In the genomic region with DNA sequence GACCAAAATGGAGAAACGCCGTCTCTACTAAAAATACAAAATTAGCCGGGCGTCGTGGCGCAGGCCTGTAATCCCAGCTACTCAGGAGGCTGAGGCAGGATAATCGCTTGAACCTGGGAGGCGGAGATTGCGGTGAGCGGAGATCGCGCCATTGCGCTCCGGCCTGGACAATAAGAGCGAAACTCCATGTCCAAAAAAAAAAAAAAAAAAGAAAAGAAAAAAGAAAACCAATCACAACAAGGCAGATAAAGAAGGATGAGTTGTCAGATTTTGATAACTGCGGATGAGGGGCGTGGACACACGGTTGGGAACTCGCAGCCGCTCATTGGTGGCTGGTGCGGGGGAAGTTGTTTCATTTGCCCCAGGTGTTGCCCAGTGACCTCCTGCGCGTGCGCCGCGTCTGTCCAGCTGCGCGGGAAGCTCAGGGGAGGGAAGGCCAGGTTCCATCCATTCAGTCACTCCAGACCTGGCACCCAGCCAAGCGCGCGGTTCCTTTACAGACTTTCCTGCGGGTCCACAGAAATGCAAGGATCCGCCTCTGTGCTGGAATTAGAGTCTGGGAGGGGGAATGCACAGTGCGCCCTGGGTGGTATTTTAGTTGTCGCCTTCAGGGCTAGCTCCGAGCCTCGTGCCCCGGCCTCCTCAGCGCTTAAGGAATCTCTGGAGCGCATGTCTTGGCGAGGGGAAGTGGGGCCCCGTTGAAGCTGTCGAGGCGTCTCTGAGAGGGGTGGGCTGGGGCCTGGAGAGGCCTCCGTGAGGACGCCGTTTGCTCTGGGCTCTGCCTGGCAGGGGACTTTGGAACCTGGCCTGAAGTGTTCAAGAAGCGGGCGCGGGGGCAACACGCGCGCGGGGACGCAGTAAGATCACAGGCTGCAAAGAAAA, we compare ENCODE assay signal across 8 cellular contexts. TPM values are rescaled to one million over a fixed set of nuclear protein-coding genes. Genes with fewer than 3 reads are reported as not detected.
DNase-seq lines count a peak whose midpoint lies in the region; ATAC-seq, FAIRE-seq and TF ChIP-seq lines count a peak whose summit lies in the region.

No MANE protein-coding gene starts in this region.

- no peaks in the 10 kb centered on the region for H4K20me1 ChIP-seq in GM12878 (ENCODE audit: control insufficient read depth, insufficient read depth)

- no peaks in the 10 kb centered on the region; a peak in 2 of 4 replicates for H3K36me3 ChIP-seq in GM12878 (ENCODE audit: control insufficient read depth in 2 of 2, insufficient read depth in 2 of 2, low read length in 1 of 2)
- H3K36me3 ChIP-seq in iPS-18a (ENCODE audit: control insufficient read depth, low read depth, low read length) = no peaks in the 10 kb centered on the region
- H3K36me3 ChIP-seq in skeletal muscle satellite cell (ENCODE audit: insufficient read depth, low read length) = peaks cover 5% of the 10 kb centered on the region

- SMC1A ChIA-PET in GM12878 (lab: Charles Lee; ENCODE audit: uncharacterized antibody, unreplicated experiment) = interaction anchor here (0.8 to 1.9 kb wide), 4 partner anchors 12 to 115 kb away, joined by 3 to 6 read pairs (median 3); a partner anchor contains a TSS

- intact Hi-C loops in GM12878 (cut with micrococcal nuclease; ENCODE audit: unreplicated experiment) = no loop called here

- H3K9me3 ChIP-seq in GM12878 (replicated peaks; ENCODE audit: control insufficient read depth, insufficient read depth, low read length) = no peaks in the 10 kb centered on the region
- no peaks in the 10 kb centered on the region for H3K9me3 ChIP-seq in iPS-18a (ENCODE audit: control insufficient read depth, low read depth, low read length)
- no peaks in the 10 kb centered on the region for H3K9me3 ChIP-seq in skeletal muscle satellite cell (replicated peaks; ENCODE audit: low read length)

- no peak for FAIRE-seq in GM12878 (lab: Jason Lieb, UNC)

- DNase-seq in GF-D8 (lab: John Stamatoyannopoulos, UW) (peak; percentile 38), HT-29 (ENCODE audit: low spot score) (peak; percentile 96), RKO (ENCODE audit: low spot score) (peak; percentile 36), GM12878 (ENCODE audit: low read depth, low spot score) (no peak)

- TF ChIP-seq EP300 in GM12878 (IDR thresholded peaks at IDR 0.05; ENCODE audit: borderline replicate concordance in 1 of 2, control insufficient read depth in 1 of 2, low read depth in 2 of 2, low read length in 2 of 2) = no peak

- H3K9ac ChIP-seq in GM12878 (ENCODE audit: control insufficient read depth, insufficient read depth, low read length) (peak overlapping the region; percentile 45), iPS-18a (ENCODE audit: low read length) (peak overlapping the region; percentile 66), skeletal muscle satellite cell (ENCODE audit: low read depth, low read length) (peak overlapping the region; percentile 65)

- no TSS peak for BruUV-seq in GM12878 (replicated peaks; lab: Mats Ljungman, UMichigan)

- in situ Hi-C loops in GM12878 (cut with MboI) = no loop called here

- H3K4me3 ChIP-seq in GM12878 = peak overlapping the region; percentile 78
- peak overlapping the region; percentile 74 for H3K4me3 ChIP-seq in iPS-18a (ENCODE audit: low read length)
- H3K4me3 ChIP-seq in skeletal muscle satellite cell (ENCODE audit: low read length) = peak overlapping the region; percentile 78

- ATAC-seq in GM12878 (peak; percentile 7; the same call in 2 of the 3 replicates), GM21529 (IDR thresholded peaks at IDR 0.05; ENCODE audit: unreplicated experiment) (no peak), HG02571 (IDR thresholded peaks at IDR 0.05; ENCODE audit: unreplicated experiment) (no peak)

- RAD21 ChIA-PET in GM12878 (lab: Charles Lee; ENCODE audit: unreplicated experiment) = interaction anchor here (0.6 to 1.4 kb wide), 4 partner anchors 9 to 174 kb away, joined by 3 to 4 read pairs (median 4); no protein-coding TSS in a partner anchor

- no peak for TF ChIP-seq CTCF in GM12878 (IDR thresholded peaks at IDR 0.05 in 2 of 3, conservative IDR thresholded peaks at IDR 0.05 in 1 of 3; ENCODE audit: control insufficient read depth in 2 of 3, extremely low read depth in 1 of 3, insufficient read depth in 1 of 3, low read depth in 3 of 3, low read length in 3 of 3)

- CTCF ChIA-PET in GM12878 (lab: Yijun Ruan, JAX) = interaction anchor here (0.9 to 1.7 kb wide), 4 partner anchors 20 to 194 kb away, joined by 3 to 4 read pairs (median 3); a partner anchor contains a TSS

- H3K4me2 ChIP-seq in GM12878 (ENCODE audit: control insufficient read depth, insufficient read depth) = peak overlapping the region; percentile 85
- peak overlapping the region; percentile 99 for H3K4me2 ChIP-seq in skeletal muscle satellite cell (ENCODE audit: low read length)

- POLR2A ChIA-PET in GM12878 (lab: Charles Lee) = interaction anchor here (0.6 to 2.9 kb wide), 4 partner anchors 11 to 108 kb away, joined by 3 to 13 read pairs (median 4); a partner anchor contains a TSS

- peaks cover 13% of the 10 kb centered on the region; the same call in 1 of the 2 replicates for H3K4me1 ChIP-seq in GM12878 (ENCODE audit: control insufficient read depth, insufficient read depth, low read length)
- H3K4me1 ChIP-seq in iPS-18a (ENCODE audit: control insufficient read depth, low read depth, low read length) = peaks cover 13% of the 10 kb centered on the region
- peaks cover 46% of the 10 kb centered on the region for H3K4me1 ChIP-seq in skeletal muscle satellite cell (ENCODE audit: control insufficient read depth, insufficient read depth, low read length)

- H3K27ac ChIP-seq in GM12878 (ENCODE audit: control insufficient read depth, insufficient read depth) (peak overlapping the region; percentile 38), iPS-18a (ENCODE audit: low read length) (no peak overlapping the region)

- no peaks in the 10 kb centered on the region for H3K79me2 ChIP-seq in GM12878 (ENCODE audit: control insufficient read depth, insufficient read depth, low read length)

- H2AFZ ChIP-seq in GM12878 (ENCODE audit: control insufficient read depth, low read depth, low read length) = peak overlapping the region; percentile 81

- no peak for TF ChIP-seq POLR2A in GM12878 (IDR thresholded peaks at IDR 0.05; ENCODE audit: low read depth, low read length)

- H3K27me3 ChIP-seq in GM12878 (replicated peaks in 1 of 2; ENCODE audit: control insufficient read depth in 2 of 2, insufficient read depth in 2 of 2, low read length in 1 of 2) (no peaks in the 10 kb centered on the region), iPS-18a (ENCODE audit: control insufficient read depth, insufficient read depth, low read length) (peaks cover 19% of the 10 kb centered on the region), skeletal muscle satellite cell (ENCODE audit: control insufficient read depth, insufficient read depth, low read length) (peaks cover 4% of the 10 kb centered on the region)

- 15% methylated on average over 46 of the region's 55 CpGs for WGBS in GM12878 (ENCODE audit: insufficient coverage, insufficient replicate concordance, low lambda C conversion rate, missing lambda C conversion rate)

- no peak for TF ChIP-seq RAD21 in GM12878 (IDR thresholded peaks at IDR 0.05; ENCODE audit: insufficient read depth, low read depth, low read length)

RNA-seq across cellular contexts. Expression of a gene that starts 0.7 kb away (rescaled TPM):
- total RNA-seq in HT-29 (2014; rRNA removed; shearing (Covaris generic)) = 327 and 329 TPM in 2 replicates
- total RNA-seq in GM12878 (2013; cell fraction: nucleolus; rRNA removed) = 8.3 and 9.9 TPM in 2 replicates
- total RNA-seq in GM12878 (2014; rRNA removed) = 67.0 and 69.5 TPM in 2 replicates
- total RNA-seq in GM12878 (2014; rRNA removed; fragmentation: Illumina TruSeq; extraction: Trizol) = 22.9 and 23.9 TPM in 2 replicates
- 43.9 and 45.3 TPM in 2 replicates for total RNA-seq in GM12878 (2021)
- 10.2 TPM for polyA plus RNA-seq in GM12878 (2011; ENCODE audit: low read depth)
- 7.1 and 14.8 TPM in 2 replicates for polyA plus RNA-seq in GM12878 (2011; rRNA removed)
- polyA plus RNA-seq in GM12878 (2011; cell fraction: cytosol; rRNA removed) = 37.5 and 44.6 TPM in 2 replicates
- 16.1 and 23.2 TPM in 2 replicates for polyA plus RNA-seq in GM12878 (2011; cell fraction: nucleus; rRNA removed)
- 34.4 and 37.9 TPM in 2 replicates for polyA plus RNA-seq in GM12878 (2012)
- 3.3 and 16.9 TPM in 2 replicates for polyA plus RNA-seq in GM12878 (2014; fragmentation: Illumina TruSeq; extraction: Trizol)
- polyA plus RNA-seq in GM12878 (2014; fragmentation: Nextera tagmentation; extraction: Ambion mirVana) = 10 to 100 TPM; 10.5 to 25.4 TPM
- 88.2 and 94.0 TPM in 2 replicates for polyA plus RNA-seq in GM12878 (2014; rRNA removed)
- polyA plus RNA-seq in GM12878 (2016; fragmentation: Nextera tagmentation; extraction: Ambion mirVana) = 10 to 100 TPM; 68.0 to 77.3 TPM
- 4.8 and 9.0 TPM in 2 replicates for polyA minus RNA-seq in GM12878 (2011; rRNA and poly(A)+ RNA removed)
- 6.5 and 11.1 TPM in 2 replicates for polyA minus RNA-seq in GM12878 (2011; cell fraction: cytosol; rRNA and poly(A)+ RNA removed)
- polyA minus RNA-seq in GM12878 (2011; cell fraction: nucleus; rRNA and poly(A)+ RNA removed) = 6.6 and 7.7 TPM in 2 replicates
- total RNA-seq in skeletal muscle satellite cell (2012; rRNA removed) = 0.22 and 0.25 TPM in 2 replicates

RNA-seq across cellular contexts. Expression of a gene that starts 6.6 kb away (rescaled TPM):
- total RNA-seq in HT-29 (2014; rRNA removed; shearing (Covaris generic)) = 8.4 and 12.0 TPM in 2 replicates
- total RNA-seq in GM12878 (2013; cell fraction: nucleolus; rRNA removed) = 0.96 and 1.4 TPM in 2 replicates
- total RNA-seq in GM12878 (2014; rRNA removed) (0.44 and 0.68 TPM in 2 replicates), GM12878 (2014; rRNA removed; fragmentation: Illumina TruSeq; extraction: Trizol) (0.37 and 0.54 TPM in 2 replicates), GM12878 (2021) (0.24 and 0.56 TPM in 2 replicates)
- 0.76 TPM for polyA plus RNA-seq in GM12878 (2011; ENCODE audit: low read depth)
- polyA plus RNA-seq in GM12878 (2011; rRNA removed) (0.07 and 0.11 TPM in 2 replicates), GM12878 (2014; fragmentation: Illumina TruSeq; extraction: Trizol) (0.25 TPM in 1 of 2 replicates, not detected in the other), GM12878 (2014; fragmentation: Nextera tagmentation; extraction: Ambion mirVana) (under 1 TPM in 1 of 2 experiments, not detected in 1; 0.06 TPM), GM12878 (2014; rRNA removed) (0.18 and 0.28 TPM in 2 replicates), GM12878 (2016; fragmentation: Nextera tagmentation; extraction: Ambion mirVana) (under 1 TPM; 0.40 to 0.50 TPM)
- polyA plus RNA-seq in GM12878 (2011; cell fraction: cytosol; rRNA removed) = 0.04 and 0.12 TPM in 2 replicates
- 0.35 and 0.51 TPM in 2 replicates for polyA plus RNA-seq in GM12878 (2011; cell fraction: nucleus; rRNA removed)
- polyA plus RNA-seq in GM12878 (2012) = 1.00 and 1.4 TPM in 2 replicates
- polyA minus RNA-seq in GM12878 (2011; rRNA and poly(A)+ RNA removed) = 0.22 and 0.26 TPM in 2 replicates
- not detected in 2 replicates for polyA minus RNA-seq in GM12878 (2011; cell fraction: cytosol; rRNA and poly(A)+ RNA removed)
- polyA minus RNA-seq in GM12878 (2011; cell fraction: nucleus; rRNA and poly(A)+ RNA removed) = 0.48 and 0.96 TPM in 2 replicates
- not detected in 2 replicates for total RNA-seq in skeletal muscle satellite cell (2012; rRNA removed)

RNA-seq across cellular contexts. Expression of a gene that starts 8.1 kb away (rescaled TPM):
- total RNA-seq in HT-29 (2014; rRNA removed; shearing (Covaris generic)) = 33.2 and 35.7 TPM in 2 replicates
- 27.3 and 27.4 TPM in 2 replicates for total RNA-seq in GM12878 (2013; cell fraction: nucleolus; rRNA removed)
- total RNA-seq in GM12878 (2014; rRNA removed) (15.4 and 20.0 TPM in 2 replicates), GM12878 (2014; rRNA removed; fragmentation: Illumina TruSeq; extraction: Trizol) (16.3 and 16.9 TPM in 2 replicates), GM12878 (2021) (27.6 and 28.3 TPM in 2 replicates)
- polyA plus RNA-seq in GM12878 (2011; ENCODE audit: low read depth) = 10.9 TPM
- polyA plus RNA-seq in GM12878 (2011; rRNA removed) (19.4 and 19.9 TPM in 2 replicates), GM12878 (2014; fragmentation: Illumina TruSeq; extraction: Trizol) (19.3 and 20.5 TPM in 2 replicates), GM12878 (2014; fragmentation: Nextera tagmentation; extraction: Ambion mirVana) (10 to 100 TPM in 1 of 2 experiments, 1 to 10 TPM in 1; 5.7 to 10.2 TPM), GM12878 (2014; rRNA removed) (21.3 and 23.1 TPM in 2 replicates), GM12878 (2016; fragmentation: Nextera tagmentation; extraction: Ambion mirVana) (10 to 100 TPM; 38.3 to 44.4 TPM)
- polyA plus RNA-seq in GM12878 (2011; cell fraction: cytosol; rRNA removed) = 19.9 and 20.6 TPM in 2 replicates
- polyA plus RNA-seq in GM12878 (2011; cell fraction: nucleus; rRNA removed) = 24.7 and 30.0 TPM in 2 replicates
- polyA plus RNA-seq in GM12878 (2012) = 17.3 and 20.8 TPM in 2 replicates
- 11.1 and 14.7 TPM in 2 replicates for polyA minus RNA-seq in GM12878 (2011; rRNA and poly(A)+ RNA removed)
- polyA minus RNA-seq in GM12878 (2011; cell fraction: cytosol; rRNA and poly(A)+ RNA removed) = 7.4 and 8.2 TPM in 2 replicates
- polyA minus RNA-seq in GM12878 (2011; cell fraction: nucleus; rRNA and poly(A)+ RNA removed) = 7.4 and 11.3 TPM in 2 replicates
- total RNA-seq in skeletal muscle satellite cell (2012; rRNA removed) = 15.0 and 19.0 TPM in 2 replicates

RNA-seq across cellular contexts. Expression of a gene that starts 43.7 kb away (rescaled TPM):
- total RNA-seq in HT-29 (2014; rRNA removed; shearing (Covaris generic)) = 66.0 and 68.6 TPM in 2 replicates
- total RNA-seq in GM12878 (2013; cell fraction: nucleolus; rRNA removed) = 61.9 and 67.4 TPM in 2 replicates
- 16.8 and 20.2 TPM in 2 replicates for total RNA-seq in GM12878 (2014; rRNA removed)
- total RNA-seq in GM12878 (2014; rRNA removed; fragmentation: Illumina TruSeq; extraction: Trizol) = 11.5 and 12.4 TPM in 2 replicates
- 14.9 and 17.1 TPM in 2 replicates for total RNA-seq in GM12878 (2021)
- 10.3 TPM for polyA plus RNA-seq in GM12878 (2011; ENCODE audit: low read depth)
- polyA plus RNA-seq in GM12878 (2011; rRNA removed) = 23.7 and 36.3 TPM in 2 replicates
- polyA plus RNA-seq in GM12878 (2011; cell fraction: cytosol; rRNA removed) = 48.4 and 52.3 TPM in 2 replicates
- 147 and 170 TPM in 2 replicates for polyA plus RNA-seq in GM12878 (2011; cell fraction: nucleus; rRNA removed)
- 18.4 and 19.2 TPM in 2 replicates for polyA plus RNA-seq in GM12878 (2012)
- polyA plus RNA-seq in GM12878 (2014; fragmentation: Illumina TruSeq; extraction: Trizol) = 22.2 and 27.3 TPM in 2 replicates
- polyA plus RNA-seq in GM12878 (2014; fragmentation: Nextera tagmentation; extraction: Ambion mirVana) = 1 to 10 TPM; 1.7 to 4.4 TPM
- polyA plus RNA-seq in GM12878 (2014; rRNA removed) = 27.1 and 30.7 TPM in 2 replicates
- polyA plus RNA-seq in GM12878 (2016; fragmentation: Nextera tagmentation; extraction: Ambion mirVana) = 10 to 100 TPM; 16.0 to 17.2 TPM
- polyA minus RNA-seq in GM12878 (2011; rRNA and poly(A)+ RNA removed) = 31.0 and 42.7 TPM in 2 replicates
- polyA minus RNA-seq in GM12878 (2011; cell fraction: cytosol; rRNA and poly(A)+ RNA removed) = 9.1 and 18.2 TPM in 2 replicates
- 26.5 and 36.1 TPM in 2 replicates for polyA minus RNA-seq in GM12878 (2011; cell fraction: nucleus; rRNA and poly(A)+ RNA removed)
- total RNA-seq in skeletal muscle satellite cell (2012; rRNA removed) = 16.6 and 18.0 TPM in 2 replicates

RNA-seq across cellular contexts. Expression of a gene that starts 44.1 kb away (rescaled TPM):
- total RNA-seq in HT-29 (2014; rRNA removed; shearing (Covaris generic)) = 47.9 and 53.5 TPM in 2 replicates
- 49.9 and 53.9 TPM in 2 replicates for total RNA-seq in GM12878 (2013; cell fraction: nucleolus; rRNA removed)
- 39.2 and 42.8 TPM in 2 replicates for total RNA-seq in GM12878 (2014; rRNA removed)
- total RNA-seq in GM12878 (2014; rRNA removed; fragmentation: Illumina TruSeq; extraction: Trizol) = 43.4 and 51.1 TPM in 2 replicates
- 39.3 and 43.5 TPM in 2 replicates for total RNA-seq in GM12878 (2021)
- 16.0 TPM for polyA plus RNA-seq in GM12878 (2011; ENCODE audit: low read depth)
- 34.0 and 39.9 TPM in 2 replicates for polyA plus RNA-seq in GM12878 (2011; rRNA removed)
- 41.5 and 71.0 TPM in 2 replicates for polyA plus RNA-seq in GM12878 (2011; cell fraction: cytosol; rRNA removed)
- polyA plus RNA-seq in GM12878 (2011; cell fraction: nucleus; rRNA removed) = 55.1 and 65.9 TPM in 2 replicates
- 25.8 and 27.8 TPM in 2 replicates for polyA plus RNA-seq in GM12878 (2012)
- 52.7 and 62.8 TPM in 2 replicates for polyA plus RNA-seq in GM12878 (2014; fragmentation: Illumina TruSeq; extraction: Trizol)
- polyA plus RNA-seq in GM12878 (2014; fragmentation: Nextera tagmentation; extraction: Ambion mirVana) = 10 to 100 TPM in 1 of 2 experiments, 1 to 10 TPM in 1; 6.1 to 11.5 TPM
- 50.2 and 61.0 TPM in 2 replicates for polyA plus RNA-seq in GM12878 (2014; rRNA removed)
- 10 to 100 TPM; 48.0 to 55.7 TPM for polyA plus RNA-seq in GM12878 (2016; fragmentation: Nextera tagmentation; extraction: Ambion mirVana)
- 20.0 and 29.1 TPM in 2 replicates for polyA minus RNA-seq in GM12878 (2011; rRNA and poly(A)+ RNA removed)
- polyA minus RNA-seq in GM12878 (2011; cell fraction: cytosol; rRNA and poly(A)+ RNA removed) = 11.4 and 12.1 TPM in 2 replicates
- polyA minus RNA-seq in GM12878 (2011; cell fraction: nucleus; rRNA and poly(A)+ RNA removed) = 8.7 and 14.6 TPM in 2 replicates
- total RNA-seq in skeletal muscle satellite cell (2012; rRNA removed) = 10.7 and 13.9 TPM in 2 replicates
